ENCODE assay signal across 8 cellular contexts in genomic region chr2:161237397-161238263, GRCh38.
DNase-seq lines count a peak whose midpoint lies in the region; ATAC-seq and TF ChIP-seq lines count a peak whose summit lies in the region.

No MANE protein-coding gene starts in this region.

- H3K27ac Mint-ChIP-seq in glutamatergic neuron (ENCODE audit: unreplicated experiment) = peak overlapping the region; percentile 100

- peaks cover 31% of the 10 kb centered on the region for H3K4me1 Mint-ChIP-seq in glutamatergic neuron (ENCODE audit: low read depth, unreplicated experiment)

- TF ChIP-seq POLR2A in Peyer's patch (IDR thresholded peaks at IDR 0.05) = no peak

- CTCF ChIA-PET in AG04449 (lab: Yijun Ruan, JAX) = interaction anchor here (1.2 to 1.9 kb wide), 4 partner anchors 14 to 36 kb away, joined by 3 to 13 read pairs (median 5); no protein-coding TSS in a partner anchor

- peak overlapping the region; percentile 90 for H3K4me3 Mint-ChIP-seq in glutamatergic neuron (ENCODE audit: unreplicated experiment)

- TF ChIP-seq CTCF in AG04449 (IDR thresholded peaks at IDR 0.05; ENCODE audit: insufficient read depth, low read length, missing control alignments) (no peak), Peyer's patch (IDR thresholded peaks at IDR 0.05) (no peak), glutamatergic neuron (IDR thresholded peaks at IDR 0.05; ENCODE audit: partially characterized antibody, unreplicated experiment) (no peak)

- peak overlapping the region in 1 of 4 donors; percentile 65 for H3K27ac ChIP-seq in Peyer's patch

- no peaks in the 10 kb centered on the region for H3K36me3 Mint-ChIP-seq in glutamatergic neuron (ENCODE audit: unreplicated experiment)

- POLR2A ChIA-PET in AG04449 (lab: Yijun Ruan, JAX) = no interaction called here

- peaks cover 0 to 7% (median 0%) of the 10 kb centered on the region in 3 donors for H3K36me3 ChIP-seq in Peyer's patch

- no peaks in the 10 kb centered on the region for H3K9me3 ChIP-seq in Peyer's patch

- ATAC-seq in GM18867 (IDR thresholded peaks at IDR 0.05; ENCODE audit: unreplicated experiment) = peak; percentile 51
- ATAC-seq in HG03135 (IDR thresholded peaks at IDR 0.05; ENCODE audit: unreplicated experiment) = peak; percentile 44

- H3K27me3 ChIP-seq in Peyer's patch = no peaks in the 10 kb centered on the region

- peaks cover 18% of the 10 kb centered on the region for H3K27me3 Mint-ChIP-seq in glutamatergic neuron (ENCODE audit: unreplicated experiment)

- DNase-seq in AG04449 (ENCODE audit: low read depth, low spot score) (no peak), Peyer's patch (peak; percentile 59 to 70 (median 60)), glutamatergic neuron (peak; percentile 78), occipital lobe (lab: John Stamatoyannopoulos, UW) (peak; percentile 85), 8988T (no peak)
- DNase-seq in activated naive CD4-positive, alpha-beta T cell treated with anti-CD3 and anti-CD28 coated beads, Interleukin-2, amount 50 U/mL, for 16 hours = peak; percentile 63

- peak overlapping the region; percentile 64 for H3K4me3 ChIP-seq in AG04449 (ENCODE audit: low read depth, low read length)
- H3K4me3 ChIP-seq in Peyer's patch = peak overlapping the region; percentile 53 to 74 (median 64)

- H3K4me1 ChIP-seq in Peyer's patch = peaks cover 0 to 12% (median 3%) of the 10 kb centered on the region in 4 donors

- H3K9me3 Mint-ChIP-seq in glutamatergic neuron (ENCODE audit: unreplicated experiment) = peaks cover 17% of the 10 kb centered on the region

Comparison
In these comparisons a context has a peak if more than half of its experiments do, and no peak if none do; other contexts are left out.
1. DNase-seq: peak in Peyer's patch (3 of 3), activated naive CD4-positive, alpha-beta T cell treated with anti-CD3 and anti-CD28 coated beads, Interleukin-2, amount 50 U/mL, for 16 hours (single experiment), glutamatergic neuron (single experiment) and occipital lobe (single experiment); none in AG04449 (single experiment) and 8988T (single experiment).